Comparison of ENCODE assay signal across 1 cellular context in the genomic region with DNA sequence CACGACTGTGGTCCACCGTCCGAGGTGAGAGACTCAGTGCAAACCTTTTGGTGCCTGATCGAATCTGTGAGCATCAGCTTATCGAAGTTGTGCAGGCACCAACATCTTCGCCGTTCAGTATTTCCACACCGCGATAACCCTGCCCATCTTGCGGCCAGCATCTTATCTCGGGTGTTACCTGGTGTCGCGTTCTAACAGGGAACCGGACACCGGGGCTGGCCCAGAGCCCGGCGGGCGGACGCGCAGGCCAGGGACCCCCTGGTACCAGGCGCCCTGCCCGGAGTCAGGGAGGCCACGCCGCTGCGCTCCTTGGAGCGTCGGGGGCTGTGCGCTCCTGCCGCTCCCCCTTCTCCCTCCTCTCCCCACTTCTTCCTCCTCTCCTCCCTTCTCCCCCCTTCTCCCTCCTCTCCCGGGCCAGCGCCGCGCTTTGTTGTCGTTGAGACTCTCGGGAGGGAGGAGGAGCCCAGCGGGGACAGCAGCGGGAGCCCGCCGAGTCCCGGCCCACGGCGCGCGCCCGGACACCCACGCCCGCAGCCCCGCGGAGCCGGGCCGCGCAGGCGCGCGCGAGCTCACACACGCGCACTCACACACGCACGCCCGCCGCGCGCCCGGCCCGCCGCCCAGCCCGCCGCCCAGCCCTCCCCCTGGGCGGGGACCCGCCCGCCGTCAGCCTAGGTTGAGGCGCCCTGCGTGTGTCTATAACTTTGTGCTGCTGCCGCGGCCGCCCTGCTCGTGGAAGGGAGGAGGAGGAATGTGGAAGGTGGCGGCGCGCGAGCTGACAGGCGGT.
TF ChIP-seq lines count a peak whose summit lies in the region.

No MANE protein-coding gene starts in this region.

TF ChIP-seq in HEK293, 187 proteins besides CTCF, POLR2A, EP300 and RAD21 (continued from another document):
- TF ChIP-seq, protein P1, sequence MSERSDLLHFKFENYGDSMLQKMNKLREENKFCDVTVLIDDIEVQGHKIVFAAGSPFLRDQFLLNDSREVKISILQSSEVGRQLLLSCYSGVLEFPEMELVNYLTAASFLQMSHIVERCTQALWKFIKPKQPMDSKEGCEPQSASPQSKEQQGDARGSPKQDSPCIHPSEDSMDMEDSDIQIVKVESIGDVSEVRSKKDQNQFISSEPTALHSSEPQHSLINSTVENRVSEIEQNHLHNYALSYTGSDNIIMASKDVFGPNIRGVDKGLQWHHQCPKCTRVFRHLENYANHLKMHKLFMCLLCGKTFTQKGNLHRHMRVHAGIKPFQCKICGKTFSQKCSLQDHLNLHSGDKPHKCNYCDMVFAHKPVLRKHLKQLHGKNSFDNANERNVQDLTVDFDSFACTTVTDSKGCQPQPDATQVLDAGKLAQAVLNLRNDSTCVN (tag by site-specific recombination; optimal IDR thresholded peaks at IDR 0.05), result peak; percentile 78
- peak; percentile 69; the same call in 1 of the 2 replicates for TF ChIP-seq ZNF777 (tag by site-specific recombination; IDR thresholded peaks at IDR 0.05; ENCODE audit: borderline replicate concordance)
- no peak for TF ChIP-seq ZNF404 (tag by site-specific recombination; IDR thresholded peaks at IDR 0.05)
- TF ChIP-seq ZNF76 (tag by site-specific recombination; IDR thresholded peaks at IDR 0.05; ENCODE audit: borderline replicate concordance, low read depth), result peak; percentile 67; the same call in 1 of the 2 replicates
- TF ChIP-seq ZIC2 (tag by site-specific recombination; IDR thresholded peaks at IDR 0.05), result peak; percentile 94
- no peak for TF ChIP-seq ZNF223 (tag by site-specific recombination; IDR thresholded peaks at IDR 0.05)
- no peak for TF ChIP-seq ZBTB21 (tag by site-specific recombination; IDR thresholded peaks at IDR 0.05)
- peak; percentile 90 for TF ChIP-seq ZBTB17 (tag by site-specific recombination; IDR thresholded peaks at IDR 0.05)
- peak; percentile 98 for TF ChIP-seq ZNF335 (tag by site-specific recombination; conservative IDR thresholded peaks at IDR 0.05)
- no peak for TF ChIP-seq ZNF660 (tag by site-specific recombination; IDR thresholded peaks at IDR 0.05)
- TF ChIP-seq, protein P2, sequence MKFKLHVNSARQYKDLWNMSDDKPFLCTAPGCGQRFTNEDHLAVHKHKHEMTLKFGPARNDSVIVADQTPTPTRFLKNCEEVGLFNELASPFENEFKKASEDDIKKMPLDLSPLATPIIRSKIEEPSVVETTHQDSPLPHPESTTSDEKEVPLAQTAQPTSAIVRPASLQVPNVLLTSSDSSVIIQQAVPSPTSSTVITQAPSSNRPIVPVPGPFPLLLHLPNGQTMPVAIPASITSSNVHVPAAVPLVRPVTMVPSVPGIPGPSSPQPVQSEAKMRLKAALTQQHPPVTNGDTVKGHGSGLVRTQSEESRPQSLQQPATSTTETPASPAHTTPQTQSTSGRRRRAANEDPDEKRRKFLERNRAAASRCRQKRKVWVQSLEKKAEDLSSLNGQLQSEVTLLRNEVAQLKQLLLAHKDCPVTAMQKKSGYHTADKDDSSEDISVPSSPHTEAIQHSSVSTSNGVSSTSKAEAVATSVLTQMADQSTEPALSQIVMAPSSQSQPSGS (tag by site-specific recombination; IDR thresholded peaks at IDR 0.05; ENCODE audit: low read depth), result no peak
- TF ChIP-seq ZNF121 (tag by site-specific recombination; IDR thresholded peaks at IDR 0.05), result no peak
- no peak for TF ChIP-seq ZNF433 (tag by site-specific recombination; IDR thresholded peaks at IDR 0.05; ENCODE audit: low read depth)
- TF ChIP-seq ZEB2 (tag by site-specific recombination; IDR thresholded peaks at IDR 0.05), result peak; percentile 77
- TF ChIP-seq ZNF341 (tag by site-specific recombination; IDR thresholded peaks at IDR 0.05; ENCODE audit: low read depth), result peak; percentile 90
- 0 out of 2 replicates have a peak, but pooled peaks have one; percentile 31 for TF ChIP-seq GLI4 (tag by site-specific recombination; IDR thresholded peaks at IDR 0.05)
- TF ChIP-seq, protein P3, sequence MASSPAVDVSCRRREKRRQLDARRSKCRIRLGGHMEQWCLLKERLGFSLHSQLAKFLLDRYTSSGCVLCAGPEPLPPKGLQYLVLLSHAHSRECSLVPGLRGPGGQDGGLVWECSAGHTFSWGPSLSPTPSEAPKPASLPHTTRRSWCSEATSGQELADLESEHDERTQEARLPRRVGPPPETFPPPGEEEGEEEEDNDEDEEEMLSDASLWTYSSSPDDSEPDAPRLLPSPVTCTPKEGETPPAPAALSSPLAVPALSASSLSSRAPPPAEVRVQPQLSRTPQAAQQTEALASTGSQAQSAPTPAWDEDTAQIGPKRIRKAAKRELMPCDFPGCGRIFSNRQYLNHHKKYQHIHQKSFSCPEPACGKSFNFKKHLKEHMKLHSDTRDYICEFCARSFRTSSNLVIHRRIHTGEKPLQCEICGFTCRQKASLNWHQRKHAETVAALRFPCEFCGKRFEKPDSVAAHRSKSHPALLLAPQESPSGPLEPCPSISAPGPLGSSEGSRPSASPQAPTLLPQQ (tag by site-specific recombination; IDR thresholded peaks at IDR 0.05), result peak; percentile 54
- TF ChIP-seq WT1 (tag by site-specific recombination; IDR thresholded peaks at IDR 0.05), result peak; percentile 90
- TF ChIP-seq ZNF600 (tag by site-specific recombination; IDR thresholded peaks at IDR 0.05), result peak; percentile 41; the same call in 1 of the 2 replicates
- TF ChIP-seq ZNF843 (tag by site-specific recombination; IDR thresholded peaks at IDR 0.05), result peak; percentile 37; the same call in 1 of the 2 replicates
